In the genomic region with DNA sequence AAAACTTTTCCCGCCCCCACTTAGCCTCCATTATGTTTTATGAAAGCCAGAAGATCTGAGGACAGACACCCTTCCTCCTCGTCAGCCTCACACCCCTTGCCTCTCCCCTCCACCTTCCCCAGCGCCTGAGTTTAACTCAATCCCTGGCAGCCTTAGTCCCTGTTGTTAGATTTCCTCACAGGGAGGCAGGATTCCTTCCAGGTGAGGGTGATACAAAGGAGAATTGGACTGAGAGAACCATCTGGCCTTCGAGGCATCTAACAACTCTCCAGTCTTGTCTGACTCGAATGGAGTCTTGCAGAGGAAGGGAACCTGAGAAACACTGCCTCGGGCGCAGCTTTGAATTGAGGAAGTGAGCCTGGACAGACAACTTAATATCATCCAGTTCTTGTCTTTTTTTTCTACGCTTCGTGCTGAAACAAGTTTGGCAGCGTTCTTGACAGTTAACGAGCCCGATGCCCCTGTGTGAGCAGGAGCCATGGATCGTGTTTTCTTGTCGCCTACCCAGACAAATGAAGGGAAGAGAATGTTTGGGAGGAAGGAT, we compare ENCODE assay signal across 8 cellular contexts. TPM values are rescaled to one million over a fixed set of nuclear protein-coding genes. Genes with fewer than 3 reads are reported as not detected.
DNase-seq lines count a peak whose midpoint lies in the region; ATAC-seq and TF ChIP-seq lines count a peak whose summit lies in the region.

No MANE protein-coding gene starts in this region.

- in situ Hi-C loops in Panc1 (cut with HindIII; ENCODE audit: low pct_unique_long_range_greater_than_20kb, low sequenced_read_pairs): no loop called here

- TF ChIP-seq CTCF in Panc1 (IDR thresholded peaks at IDR 0.05): no peak
- TF ChIP-seq CTCF in nephron progenitor cell (IDR thresholded peaks at IDR 0.05): no peak

- ATAC-seq in GM19438 (IDR thresholded peaks at IDR 0.05; ENCODE audit: low read depth, unreplicated experiment) (peak; percentile 8), Panc1 (no peak; the same call in 1 of the 2 replicates), GM21528 (IDR thresholded peaks at IDR 0.05; ENCODE audit: low FRiP score, unreplicated experiment) (no peak)

- peaks cover 20% of the 10 kb centered on the region for H3K36me3 Mint-ChIP-seq in nephron progenitor cell (ENCODE audit: low read depth)

- no peaks in the 10 kb centered on the region for H3K36me3 ChIP-seq in Panc1 (ENCODE audit: control insufficient read depth, insufficient read depth, low read length)
- H3K36me3 ChIP-seq in effector memory CD4-positive, alpha-beta T cell (ENCODE audit: control insufficient read depth, insufficient read depth, low read length): peaks cover 7% of the 10 kb centered on the region

- DNase-seq in AML-193 (lab: John Stamatoyannopoulos, UW) (peak; percentile 85 to 91), Panc1 (ENCODE audit: low read depth, low spot score) (no peak), nephron progenitor cell (no peak), DMS 273 treated with DMSO at 0.1 percent for 48 hours (lab: John Stamatoyannopoulos, UW) (no peak)
- no peak for DNase-seq in effector memory CD4-positive, alpha-beta T cell
- no peak for DNase-seq in stimulated activated CD4-positive, alpha-beta T cell treated with anti-CD3 and anti-CD28 coated beads, Interleukin-12 subunit alpha, Interleukin-12 subunit beta, amount 100 ng/mL, for 4 hours

- peak overlapping the region; percentile 93 for H3K27ac Mint-ChIP-seq in nephron progenitor cell

- CTCF ChIA-PET in Panc1 (lab: Charles Lee): no interaction called here

- H3K27me3 ChIP-seq in Panc1 (ENCODE audit: control insufficient read depth, insufficient read depth, low read length): no peaks in the 10 kb centered on the region
- H3K27me3 ChIP-seq in effector memory CD4-positive, alpha-beta T cell (replicated peaks; ENCODE audit: control insufficient read depth, insufficient read depth, low read length, poor library complexity, severe bottlenecking): no peaks in the 10 kb centered on the region

- H3K4me3 ChIP-seq in Panc1 (ENCODE audit: low read depth in 2 of 2, low read length in 2 of 2): peak overlapping the region; percentile 44 to 69
- H3K4me3 ChIP-seq in effector memory CD4-positive, alpha-beta T cell (ENCODE audit: insufficient read depth, low read depth, low read length, poor library complexity, severe bottlenecking): peak overlapping the region; percentile 90

- peak overlapping the region; percentile 81 for H3K4me3 Mint-ChIP-seq in nephron progenitor cell

- peak overlapping the region; percentile 97 for H3K27ac ChIP-seq in Panc1 (ENCODE audit: low read length)
- H3K27ac ChIP-seq in effector memory CD4-positive, alpha-beta T cell (ENCODE audit: insufficient read depth, low read length, poor library complexity, severe bottlenecking): peak overlapping the region; percentile 63

- H3K4me1 ChIP-seq in Panc1 (ENCODE audit: control insufficient read depth, insufficient read depth, low read length): peaks cover 17% of the 10 kb centered on the region
- H3K4me1 ChIP-seq in effector memory CD4-positive, alpha-beta T cell (ENCODE audit: control insufficient read depth, insufficient read depth, low read length, poor library complexity, severe bottlenecking): peaks cover 12% of the 10 kb centered on the region

- H3K4me1 Mint-ChIP-seq in nephron progenitor cell: peaks cover 22% of the 10 kb centered on the region

- H3K9me3 Mint-ChIP-seq in nephron progenitor cell: no peaks in the 10 kb centered on the region

- BruUV-seq in Panc1 (replicated peaks; lab: Mats Ljungman, UMichigan): no TSS peak

- H3K27me3 Mint-ChIP-seq in nephron progenitor cell (ENCODE audit: low read depth, poor library complexity): peaks cover 3% of the 10 kb centered on the region

- POLR2A ChIA-PET in Panc1 (lab: Charles Lee): no interaction called here

- intact Hi-C loops in Panc1 (cut with micrococcal nuclease; ENCODE audit: unreplicated experiment): loop anchor here (10.0 kb wide), 1 partner anchor 83 kb away; a partner anchor contains a TSS

- no peaks in the 10 kb centered on the region for H3K9me3 ChIP-seq in Panc1 (ENCODE audit: control insufficient read depth, insufficient read depth, low read depth, low read length)
- no peaks in the 10 kb centered on the region for H3K9me3 ChIP-seq in effector memory CD4-positive, alpha-beta T cell (ENCODE audit: control insufficient read depth, low read length)

RNA-seq across cellular contexts. Expression of a gene that starts 1.3 kb away (rescaled TPM):
- total RNA-seq in Panc1 (2021; ENCODE audit: unreplicated experiment): 68.3 TPM
- polyA plus RNA-seq in Panc1 (2012; ENCODE audit: insufficient read length): 81.2 TPM

RNA-seq across cellular contexts. Expression of a gene that starts 7.0 kb away (rescaled TPM):
- total RNA-seq in Panc1 (2021; ENCODE audit: unreplicated experiment): 10.9 TPM
- polyA plus RNA-seq in Panc1 (2012; ENCODE audit: insufficient read length): 7.3 TPM

RNA-seq across cellular contexts. Expression of a gene that starts 30.5 kb away (rescaled TPM):
- total RNA-seq in Panc1 (2021; ENCODE audit: unreplicated experiment): 16.7 TPM
- polyA plus RNA-seq in Panc1 (2012; ENCODE audit: insufficient read length): 12.4 TPM

RNA-seq across cellular contexts. Expression of a gene that starts 43.8 kb away (rescaled TPM):
- 7.7 TPM for total RNA-seq in Panc1 (2021; ENCODE audit: unreplicated experiment)
- polyA plus RNA-seq in Panc1 (2012; ENCODE audit: insufficient read length): 9.9 TPM

RNA-seq across cellular contexts. Expression of a gene that starts 55.2 kb away (rescaled TPM):
- total RNA-seq in Panc1 (2021; ENCODE audit: unreplicated experiment): 0.54 TPM
- polyA plus RNA-seq in Panc1 (2012; ENCODE audit: insufficient read length): not detected

Comparison
In these comparisons a context has a peak if more than half of its experiments do, and no peak if none do; other contexts are left out.
1. DNase-seq: peak in AML-193 (2 of 2); none in Panc1 (single experiment), effector memory CD4-positive, alpha-beta T cell (0 of 3), nephron progenitor cell (single experiment), stimulated activated CD4-positive, alpha-beta T cell treated with anti-CD3 and anti-CD28 coated beads, Interleukin-12 subunit alpha, Interleukin-12 subunit beta, amount 100 ng/mL, for 4 hours (single experiment) and DMS 273 treated with DMSO at 0.1 percent for 48 hours (single experiment).